ENCODE assay signal across 16 cellular contexts in the genomic region with DNA sequence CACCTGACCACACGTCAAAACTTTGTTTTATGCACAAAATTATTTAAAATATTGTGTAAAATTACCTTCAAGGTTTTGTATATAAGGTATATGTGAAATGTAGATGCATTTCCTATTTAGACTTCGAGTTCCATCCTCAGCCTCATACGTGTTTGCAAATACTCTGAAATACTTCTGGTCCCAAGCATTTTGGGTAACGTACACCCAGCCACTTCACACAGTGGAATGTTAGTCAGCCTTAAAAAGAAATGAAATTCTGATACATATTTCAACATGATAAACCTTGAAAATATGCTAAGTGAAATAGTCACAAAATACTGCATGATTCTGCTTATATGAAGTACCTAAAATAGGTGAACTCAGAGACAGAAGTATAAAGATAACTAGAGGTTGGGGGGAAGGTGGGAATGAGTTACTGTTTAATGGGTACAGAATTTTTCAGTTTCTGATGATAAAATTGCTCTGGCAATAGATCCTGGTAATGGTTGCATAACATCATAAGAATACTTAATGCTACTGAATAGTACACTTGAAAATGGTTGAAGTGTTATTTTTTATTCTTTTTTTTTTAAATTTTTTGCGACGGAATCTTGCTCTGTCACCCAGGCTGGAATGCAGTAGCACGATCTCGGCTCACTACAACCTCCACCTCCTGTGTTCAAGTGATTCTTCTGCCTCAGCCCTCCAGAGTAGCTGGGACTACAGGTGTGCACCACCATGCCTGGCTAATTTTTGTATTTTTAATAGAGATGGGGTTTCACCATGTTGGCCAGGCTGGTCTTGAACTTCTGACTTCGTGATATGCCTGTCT. TPM values are rescaled to one million over a fixed set of nuclear protein-coding genes. Genes with fewer than 3 reads are reported as not detected.
DNase-seq lines count a peak whose midpoint lies in the region; ATAC-seq, FAIRE-seq and TF ChIP-seq lines count a peak whose summit lies in the region.
"Had no signal": no experiment of that assay in that cellular context is flagged by ENCODE, and none has a peak within 500 bp of the region (broad histone marks: within the 10 kb centered on the region; RNA-seq: fewer than 3 reads in every experiment).

No MANE protein-coding gene starts in this region.

- H3K79me2 ChIP-seq in HepG2 (ENCODE audit: insufficient read depth, low read length): peaks cover 13% of the 10 kb centered on the region

- no peak overlapping the region for H3K27ac ChIP-seq in HepG2 (ENCODE audit: extremely low read length, insufficient read depth, low read length)
- H3K27ac ChIP-seq in right lobe of liver: no peak overlapping the region
- no peak overlapping the region for H3K27ac ChIP-seq in Panc1 (ENCODE audit: low read length)
- no peak overlapping the region for H3K27ac ChIP-seq in lower lobe of right lung
- H3K27ac ChIP-seq in CD4-positive, alpha-beta T cell (ENCODE audit: low read depth, low read length): no peak overlapping the region
- H3K27ac ChIP-seq: GM23248 had no signal

- H3K27ac Mint-ChIP-seq in CD4-positive, alpha-beta T cell: no peak overlapping the region
- H3K27ac Mint-ChIP-seq: CD8-positive, alpha-beta memory T cell had no signal

- CTCF ChIA-PET in HepG2 (lab: Yijun Ruan, JAX; ENCODE audit: low intra/inter-chr PET ratio, low total read pairs) (no interaction called here), Panc1 (lab: Charles Lee) (no interaction called here)
- CTCF ChIA-PET in CD4-positive, alpha-beta T cell (lab: Charles Lee): interaction anchor here (0.6 kb wide), 1 partner anchor 10 kb away, joined by 4 read pairs; no protein-coding TSS in a partner anchor

- BruUV-seq in HepG2 (replicated peaks; lab: Mats Ljungman, UMichigan) (no TSS peak), Panc1 (replicated peaks; lab: Mats Ljungman, UMichigan) (TSS peak; percentile 7)

- H3K9me3 ChIP-seq in HepG2 (ENCODE audit: low read length) (no peaks in the 10 kb centered on the region), right lobe of liver (no peaks in the 10 kb centered on the region), Panc1 (ENCODE audit: control insufficient read depth, insufficient read depth, low read depth, low read length) (no peaks in the 10 kb centered on the region), lower lobe of right lung (no peaks in the 10 kb centered on the region)
- H3K9me3 ChIP-seq in CD4-positive, alpha-beta T cell (ENCODE audit: control insufficient read depth, low read length): no peaks in the 10 kb centered on the region
- H3K9me3 ChIP-seq: Caco-2 had no signal

- in situ Hi-C loops in HepG2 (cut with HindIII; ENCODE audit: extremely low pct_ligation_motif_present, low pct_unique_long_range_greater_than_20kb) (no loop called here), Panc1 (cut with HindIII; ENCODE audit: low pct_unique_long_range_greater_than_20kb, low sequenced_read_pairs) (no loop called here)

- H3K4me1 ChIP-seq in HepG2 (ENCODE audit: insufficient read depth, low read length) (no peaks in the 10 kb centered on the region), right lobe of liver (no peaks in the 10 kb centered on the region), Panc1 (ENCODE audit: control insufficient read depth, insufficient read depth, low read length) (no peaks in the 10 kb centered on the region), lower lobe of right lung (no peaks in the 10 kb centered on the region)
- H3K4me1 ChIP-seq: Caco-2 had no signal

- H2AFZ ChIP-seq in HepG2 (ENCODE audit: low read length): no peak overlapping the region
- H2AFZ ChIP-seq: GM23248 had no signal

- FAIRE-seq in HepG2 (lab: Jason Lieb, UNC): no peak
- FAIRE-seq: H54 had no signal

- TF ChIP-seq POLR2A in HepG2 (IDR thresholded peaks at IDR 0.05; ENCODE audit: insufficient read depth in 1 of 2, low read depth in 2 of 2, low read length in 2 of 2): no peak
- no peak for TF ChIP-seq POLR2A in right lobe of liver (IDR thresholded peaks at IDR 0.05)

- H3K36me3 ChIP-seq in HepG2 (replicated peaks in 1 of 2; ENCODE audit: control insufficient read depth in 1 of 2, insufficient read depth in 2 of 2, low read length in 2 of 2): peaks cover 31 to 92% of the 10 kb centered on the region in 2 experiments
- peaks cover 9 to 93% (median 44%) of the 10 kb centered on the region in 4 donors for H3K36me3 ChIP-seq in right lobe of liver
- H3K36me3 ChIP-seq in Panc1 (ENCODE audit: control insufficient read depth, insufficient read depth, low read length): peaks cover 32% of the 10 kb centered on the region
- peaks cover 99% of the 10 kb centered on the region for H3K36me3 ChIP-seq in lower lobe of right lung

- POLR2A ChIA-PET in HepG2 (lab: Yijun Ruan, JAX) (no interaction called here), Panc1 (lab: Charles Lee) (no interaction called here)
- POLR2A ChIA-PET in CD4-positive, alpha-beta T cell (lab: Charles Lee): no interaction called here

- H4K20me1 ChIP-seq in HepG2 (ENCODE audit: insufficient read depth, low read length): 0 out of 2 replicates have a peak, but pooled peaks cover 2% of the 10 kb centered on the region

- TF ChIP-seq CTCF in HepG2 (CRISPR knock-in tag; IDR thresholded peaks at IDR 0.05): no peak
- TF ChIP-seq CTCF in right lobe of liver (IDR thresholded peaks at IDR 0.05): no peak
- TF ChIP-seq CTCF in Panc1 (IDR thresholded peaks at IDR 0.05): no peak
- TF ChIP-seq CTCF in lower lobe of right lung (IDR thresholded peaks at IDR 0.05): no peak
- TF ChIP-seq CTCF in CD4-positive, alpha-beta T cell (IDR thresholded peaks at IDR 0.05): no peak

- TF ChIP-seq RAD21 in HepG2 (CRISPR knock-in tag; IDR thresholded peaks at IDR 0.05): no peak

- no peaks in the 10 kb centered on the region for H3K9me3 Mint-ChIP-seq in CD4-positive, alpha-beta T cell
- H3K9me3 Mint-ChIP-seq: CD8-positive, alpha-beta memory T cell; IgD-negative memory B cell had no signal

- H3K27me3 ChIP-seq in HepG2 (ENCODE audit: control insufficient read depth in 1 of 2, insufficient read depth in 2 of 2, low read length in 2 of 2) (no peaks in the 10 kb centered on the region), right lobe of liver (no peaks in the 10 kb centered on the region), Panc1 (ENCODE audit: control insufficient read depth, insufficient read depth, low read length) (no peaks in the 10 kb centered on the region), lower lobe of right lung (ENCODE audit: low read depth) (no peaks in the 10 kb centered on the region)
- H3K27me3 ChIP-seq in CD4-positive, alpha-beta T cell (ENCODE audit: control insufficient read depth, insufficient read depth, low read length): no peaks in the 10 kb centered on the region

- DNase-seq in HepG2 (ENCODE audit: low spot score) (no peak), right lobe of liver (no peak), Panc1 (ENCODE audit: low read depth, low spot score) (no peak), lower lobe of right lung (no peak)
- DNase-seq in CD4-positive, alpha-beta T cell: no peak
- DNase-seq: Caco-2; CD8-positive, alpha-beta memory T cell; DND-41; GF-D8; GM23248 had no signal

- no peaks in the 10 kb centered on the region for H3K27me3 Mint-ChIP-seq in CD4-positive, alpha-beta T cell
- H3K27me3 Mint-ChIP-seq: CD8-positive, alpha-beta memory T cell; IgD-negative memory B cell had no signal

- no peak overlapping the region for H3K4me3 Mint-ChIP-seq in CD4-positive, alpha-beta T cell
- H3K4me3 Mint-ChIP-seq: CD14-positive monocyte; CD8-positive, alpha-beta memory T cell; IgD-negative memory B cell had no signal

- H3K36me3 Mint-ChIP-seq in CD4-positive, alpha-beta T cell (ENCODE audit: low read depth): peaks cover 96% of the 10 kb centered on the region
- H3K36me3 Mint-ChIP-seq: IgD-negative memory B cell had no signal

- H3K4me1 Mint-ChIP-seq in CD4-positive, alpha-beta T cell (ENCODE audit: low read depth): no peaks in the 10 kb centered on the region
- H3K4me1 Mint-ChIP-seq: CD14-positive monocyte, IgD-negative memory B cell had no signal

- H3K4me3 ChIP-seq in HepG2 (replicated peaks in 1 of 3; ENCODE audit: insufficient read depth in 1 of 3, low read depth in 2 of 3, low read length in 3 of 3): no peak overlapping the region
- H3K4me3 ChIP-seq in right lobe of liver: no peak overlapping the region
- no peak overlapping the region for H3K4me3 ChIP-seq in Panc1 (ENCODE audit: low read depth in 2 of 2, low read length in 2 of 2)
- H3K4me3 ChIP-seq in lower lobe of right lung: no peak overlapping the region
- H3K4me3 ChIP-seq: GM23248 had no signal

- H3K9ac ChIP-seq in HepG2 (ENCODE audit: insufficient read depth, low read depth, low read length): no peak overlapping the region
- H3K9ac ChIP-seq: GM23248 had no signal

- ATAC-seq in HepG2 (no peak), right lobe of liver (no peak), Panc1 (no peak), lower lobe of right lung (peak; percentile 81 to 92), GM21381 (IDR thresholded peaks at IDR 0.05; ENCODE audit: unreplicated experiment) (no peak), GM21529 (IDR thresholded peaks at IDR 0.05; ENCODE audit: unreplicated experiment) (no peak)
- no peak for ATAC-seq in CD4-positive, alpha-beta T cell (ENCODE audit: poor library complexity)
- ATAC-seq: HCT116 had no signal

- WGBS in HepG2 (ENCODE audit: low lambda C conversion rate): 94% methylated on average over 9 of the region's 9 CpGs
- 95% methylated on average over 9 of the region's 9 CpGs for WGBS in right lobe of liver (ENCODE audit: insufficient coverage, low coverage, low lambda C conversion rate, missing lambda C conversion rate)

- H3K4me2 ChIP-seq in HepG2 (ENCODE audit: low read depth, low read length): no peak overlapping the region

- intact Hi-C loops in HepG2 (cut with micrococcal nuclease; ENCODE audit: unreplicated experiment) (no loop called here), right lobe of liver (cut with DNase I) (no loop called here), Panc1 (cut with micrococcal nuclease; ENCODE audit: unreplicated experiment) (no loop called here), lower lobe of right lung (cut with DNase I) (no loop called here)
- intact Hi-C loops in CD4-positive, alpha-beta T cell (cut with DNase I, micrococcal nuclease): loop anchor here in 1 of 2 experiments (5.0 to 10.0 kb wide), 2 partner anchors 77 to 85 kb away; a partner anchor contains a TSS

- TF ChIP-seq EP300 in HepG2 (IDR thresholded peaks at IDR 0.05; ENCODE audit: low read depth in 2 of 2, low read length in 2 of 2) (no peak), HepG2 (CRISPR knock-in tag; IDR thresholded peaks at IDR 0.05; ENCODE audit: borderline replicate concordance) (no peak)

RNA-seq across cellular contexts. Expression of a gene that starts 24.0 kb away (rescaled TPM):
- 203 and 220 TPM in 2 replicates for total RNA-seq in HepG2 (2016; rRNA removed; fragmentation: Illumina TruSeq; extraction: Trizol)
- 64.2 and 70.2 TPM in 2 replicates for total RNA-seq in HepG2 (2016; cell fraction: cytosol; rRNA removed; fragmentation: Illumina TruSeq; extraction: Trizol; ENCODE audit: low read depth)
- 206 and 220 TPM in 2 replicates for total RNA-seq in HepG2 (2016; cell fraction: insoluble cytoplasmic fraction; rRNA removed; fragmentation: Illumina TruSeq; extraction: Trizol)
- total RNA-seq in HepG2 (2016; cell fraction: membrane; rRNA removed; fragmentation: Illumina TruSeq; extraction: Trizol): 75.4 and 87.9 TPM in 2 replicates
- 256 and 273 TPM in 2 replicates for total RNA-seq in HepG2 (2016; cell fraction: nucleus; rRNA removed; fragmentation: Illumina TruSeq; extraction: Trizol)
- polyA plus RNA-seq in HepG2 (2011; rRNA removed): 57.8 and 74.9 TPM in 2 replicates
- polyA plus RNA-seq in HepG2 (2011; cell fraction: cytosol; rRNA removed): 21.6 and 29.8 TPM in 2 replicates
- 74.2 and 82.7 TPM in 2 replicates for polyA plus RNA-seq in HepG2 (2011; cell fraction: nucleus; rRNA removed)
- 79.2 and 122 TPM in 2 replicates for polyA plus RNA-seq in HepG2 (2012)
- 34.2 and 40.6 TPM in 2 replicates for polyA plus RNA-seq in HepG2 (2016; cell fraction: cytosol; fragmentation: Illumina TruSeq; extraction: Trizol; ENCODE audit: low read depth)
- polyA plus RNA-seq in HepG2 (2016; cell fraction: insoluble cytoplasmic fraction; fragmentation: Illumina TruSeq; extraction: Trizol; ENCODE audit: low read depth): 214 and 215 TPM in 2 replicates
- 42.8 and 55.0 TPM in 2 replicates for polyA plus RNA-seq in HepG2 (2016; cell fraction: membrane; fragmentation: Illumina TruSeq; extraction: Trizol; ENCODE audit: low read depth)
- polyA plus RNA-seq in HepG2 (2016; cell fraction: nucleus; fragmentation: Illumina TruSeq; extraction: Trizol; ENCODE audit: insufficient read depth, low read depth): 310 and 337 TPM in 2 replicates
- 61.2 and 104 TPM in 2 replicates for polyA minus RNA-seq in HepG2 (2011; rRNA and poly(A)+ RNA removed; ENCODE audit: low replicate concordance)
- polyA minus RNA-seq in HepG2 (2011; cell fraction: cytosol; rRNA and poly(A)+ RNA removed): 26.5 and 28.0 TPM in 2 replicates
- polyA minus RNA-seq in HepG2 (2011; cell fraction: nucleus; rRNA and poly(A)+ RNA removed): 278 and 321 TPM in 2 replicates
- total RNA-seq in right lobe of liver: 10 to 100 TPM; 16.4 to 37.8 (median 28.4) TPM
- total RNA-seq in Panc1 (2021; ENCODE audit: unreplicated experiment): 119 TPM
- polyA plus RNA-seq in Panc1 (2012; ENCODE audit: insufficient read length): 43.3 TPM
- total RNA-seq in lower lobe of right lung: 37.8 TPM
- total RNA-seq in CD4-positive, alpha-beta T cell: 100 to 1,000 TPM; 280 to 288 TPM

RNA-seq across cellular contexts. Expression of a gene that starts 51.2 kb away (rescaled TPM):
- total RNA-seq in HepG2 (2016; rRNA removed; fragmentation: Illumina TruSeq; extraction: Trizol): 173 and 267 TPM in 2 replicates
- 49.4 and 50.3 TPM in 2 replicates for total RNA-seq in HepG2 (2016; cell fraction: cytosol; rRNA removed; fragmentation: Illumina TruSeq; extraction: Trizol; ENCODE audit: low read depth)
- 180 and 275 TPM in 2 replicates for total RNA-seq in HepG2 (2016; cell fraction: insoluble cytoplasmic fraction; rRNA removed; fragmentation: Illumina TruSeq; extraction: Trizol)
- 126 and 129 TPM in 2 replicates for total RNA-seq in HepG2 (2016; cell fraction: membrane; rRNA removed; fragmentation: Illumina TruSeq; extraction: Trizol)
- 67.2 and 70.9 TPM in 2 replicates for total RNA-seq in HepG2 (2016; cell fraction: nucleus; rRNA removed; fragmentation: Illumina TruSeq; extraction: Trizol)
- polyA plus RNA-seq in HepG2 (2011; rRNA removed): 66.6 and 101 TPM in 2 replicates
- 30.8 and 49.8 TPM in 2 replicates for polyA plus RNA-seq in HepG2 (2011; cell fraction: cytosol; rRNA removed)
- polyA plus RNA-seq in HepG2 (2011; cell fraction: nucleus; rRNA removed): 9.5 and 13.2 TPM in 2 replicates
- polyA plus RNA-seq in HepG2 (2012): 125 and 152 TPM in 2 replicates
- 46.4 and 59.6 TPM in 2 replicates for polyA plus RNA-seq in HepG2 (2016; cell fraction: cytosol; fragmentation: Illumina TruSeq; extraction: Trizol; ENCODE audit: low read depth)
- 350 and 397 TPM in 2 replicates for polyA plus RNA-seq in HepG2 (2016; cell fraction: insoluble cytoplasmic fraction; fragmentation: Illumina TruSeq; extraction: Trizol; ENCODE audit: low read depth)
- polyA plus RNA-seq in HepG2 (2016; cell fraction: membrane; fragmentation: Illumina TruSeq; extraction: Trizol; ENCODE audit: low read depth): 114 and 128 TPM in 2 replicates
- polyA plus RNA-seq in HepG2 (2016; cell fraction: nucleus; fragmentation: Illumina TruSeq; extraction: Trizol; ENCODE audit: insufficient read depth, low read depth): 128 and 143 TPM in 2 replicates
- polyA minus RNA-seq in HepG2 (2011; rRNA and poly(A)+ RNA removed; ENCODE audit: low replicate concordance): 20.6 and 23.3 TPM in 2 replicates
- 48.4 and 52.0 TPM in 2 replicates for polyA minus RNA-seq in HepG2 (2011; cell fraction: cytosol; rRNA and poly(A)+ RNA removed)
- polyA minus RNA-seq in HepG2 (2011; cell fraction: nucleus; rRNA and poly(A)+ RNA removed): 24.3 and 25.2 TPM in 2 replicates
- 10 to 100 TPM; 43.3 to 70.8 (median 55.0) TPM for total RNA-seq in right lobe of liver
- 137 TPM for total RNA-seq in Panc1 (2021; ENCODE audit: unreplicated experiment)
- 109 TPM for polyA plus RNA-seq in Panc1 (2012; ENCODE audit: insufficient read length)
- total RNA-seq in lower lobe of right lung: 70.1 TPM
- 10 to 100 TPM; 72.1 to 72.9 TPM for total RNA-seq in CD4-positive, alpha-beta T cell

Comparison
In these comparisons a context has a peak if more than half of its experiments do, and no peak if none do; other contexts are left out.
1. ATAC-seq: peak in lower lobe of right lung (2 of 2); none in HepG2 (single experiment), right lobe of liver (0 of 4), Panc1 (single experiment), GM21381 (single experiment), CD4-positive, alpha-beta T cell (single experiment) and GM21529 (single experiment).